ENCODE assay signal across 2 cellular contexts in the genomic region with DNA sequence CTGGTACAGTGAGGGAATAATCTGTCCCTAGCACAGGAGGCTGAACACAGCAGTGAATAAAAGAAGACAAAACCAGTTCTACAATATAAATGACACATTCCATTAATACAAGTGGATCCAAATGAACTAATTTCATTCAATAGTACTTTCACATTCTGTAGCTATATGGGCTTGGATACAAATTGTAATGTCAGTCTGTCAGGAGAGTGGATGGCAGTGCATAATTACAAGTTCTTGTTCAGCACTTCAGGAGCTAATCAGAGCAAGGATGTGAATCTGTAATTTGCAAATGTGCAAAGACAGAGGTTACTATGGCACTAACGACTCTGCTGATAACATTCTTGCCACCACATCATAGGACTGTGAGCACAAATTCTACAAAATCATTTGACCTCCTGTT.
TF ChIP-seq lines count a peak whose summit lies in the region.

No MANE protein-coding gene starts in this region.

TF ChIP-seq in IMR-90, 13 proteins besides CTCF, POLR2A, EP300 and RAD21 (continued from another document):
- TF ChIP-seq, protein P1, sequence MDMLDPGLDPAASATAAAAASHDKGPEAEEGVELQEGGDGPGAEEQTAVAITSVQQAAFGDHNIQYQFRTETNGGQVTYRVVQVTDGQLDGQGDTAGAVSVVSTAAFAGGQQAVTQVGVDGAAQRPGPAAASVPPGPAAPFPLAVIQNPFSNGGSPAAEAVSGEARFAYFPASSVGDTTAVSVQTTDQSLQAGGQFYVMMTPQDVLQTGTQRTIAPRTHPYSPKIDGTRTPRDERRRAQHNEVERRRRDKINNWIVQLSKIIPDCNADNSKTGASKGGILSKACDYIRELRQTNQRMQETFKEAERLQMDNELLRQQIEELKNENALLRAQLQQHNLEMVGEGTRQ (IDR thresholded peaks at IDR 0.05; ENCODE audit: low read depth, low read length) = no peak
- no peak for TF ChIP-seq MAFK (IDR thresholded peaks at IDR 0.05; ENCODE audit: low read depth, low read length)

TF ChIP-seq in neural cell, 6 proteins besides CTCF, POLR2A, EP300 and RAD21:
- TF ChIP-seq, protein P2, sequence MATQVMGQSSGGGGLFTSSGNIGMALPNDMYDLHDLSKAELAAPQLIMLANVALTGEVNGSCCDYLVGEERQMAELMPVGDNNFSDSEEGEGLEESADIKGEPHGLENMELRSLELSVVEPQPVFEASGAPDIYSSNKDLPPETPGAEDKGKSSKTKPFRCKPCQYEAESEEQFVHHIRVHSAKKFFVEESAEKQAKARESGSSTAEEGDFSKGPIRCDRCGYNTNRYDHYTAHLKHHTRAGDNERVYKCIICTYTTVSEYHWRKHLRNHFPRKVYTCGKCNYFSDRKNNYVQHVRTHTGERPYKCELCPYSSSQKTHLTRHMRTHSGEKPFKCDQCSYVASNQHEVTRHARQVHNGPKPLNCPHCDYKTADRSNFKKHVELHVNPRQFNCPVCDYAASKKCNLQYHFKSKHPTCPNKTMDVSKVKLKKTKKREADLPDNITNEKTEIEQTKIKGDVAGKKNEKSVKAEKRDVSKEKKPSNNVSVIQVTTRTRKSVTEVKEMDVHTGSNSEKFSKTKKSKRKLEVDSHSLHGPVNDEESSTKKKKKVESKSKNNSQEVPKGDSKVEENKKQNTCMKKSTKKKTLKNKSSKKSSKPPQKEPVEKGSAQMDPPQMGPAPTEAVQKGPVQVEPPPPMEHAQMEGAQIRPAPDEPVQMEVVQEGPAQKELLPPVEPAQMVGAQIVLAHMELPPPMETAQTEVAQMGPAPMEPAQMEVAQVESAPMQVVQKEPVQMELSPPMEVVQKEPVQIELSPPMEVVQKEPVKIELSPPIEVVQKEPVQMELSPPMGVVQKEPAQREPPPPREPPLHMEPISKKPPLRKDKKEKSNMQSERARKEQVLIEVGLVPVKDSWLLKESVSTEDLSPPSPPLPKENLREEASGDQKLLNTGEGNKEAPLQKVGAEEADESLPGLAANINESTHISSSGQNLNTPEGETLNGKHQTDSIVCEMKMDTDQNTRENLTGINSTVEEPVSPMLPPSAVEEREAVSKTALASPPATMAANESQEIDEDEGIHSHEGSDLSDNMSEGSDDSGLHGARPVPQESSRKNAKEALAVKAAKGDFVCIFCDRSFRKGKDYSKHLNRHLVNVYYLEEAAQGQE (IDR thresholded peaks at IDR 0.05; ENCODE audit: borderline replicate concordance) = no peak
- TF ChIP-seq POLR2AphosphoS5 (IDR thresholded peaks at IDR 0.05) (peak; percentile 66), SMC3 (conservative IDR thresholded peaks at IDR 0.05; ENCODE audit: poor library complexity) (peak; percentile 12)
TF ChIP-seq in neural cell: peak in this region for 2.
